ENCODE assay signal across 1 cellular context in genomic region chr6:123838612-123839279, GRCh38.
TF ChIP-seq lines count a peak whose summit lies in the region.

No MANE protein-coding gene starts in this region.

TF ChIP-seq in GM23338, 12 proteins besides CTCF, POLR2A, EP300 and RAD21 (continued from another document):
- no peak for TF ChIP-seq REST (IDR thresholded peaks at IDR 0.05; ENCODE audit: unreplicated experiment)
- no peak for TF ChIP-seq EZH2phosphoT487 (IDR thresholded peaks at IDR 0.05; ENCODE audit: unreplicated experiment)
- TF ChIP-seq ETS1 (IDR thresholded peaks at IDR 0.05): no peak
- no peak for TF ChIP-seq ZNF114 (CRISPR knock-in tag; IDR thresholded peaks at IDR 0.05)
- no peak for TF ChIP-seq STAT1 (IDR thresholded peaks at IDR 0.05; ENCODE audit: unreplicated experiment)
- TF ChIP-seq EZH2 (IDR thresholded peaks at IDR 0.05; ENCODE audit: low read depth, unreplicated experiment): no peak
- no peak for TF ChIP-seq JUNB (IDR thresholded peaks at IDR 0.05; ENCODE audit: unreplicated experiment)
- no peak for TF ChIP-seq NANOG (IDR thresholded peaks at IDR 0.05; ENCODE audit: borderline replicate concordance)
- no peak for TF ChIP-seq POLR2AphosphoS5 (IDR thresholded peaks at IDR 0.05; ENCODE audit: low read depth)
